11 cellular contexts compared by ENCODE assay signal in the genomic region with DNA sequence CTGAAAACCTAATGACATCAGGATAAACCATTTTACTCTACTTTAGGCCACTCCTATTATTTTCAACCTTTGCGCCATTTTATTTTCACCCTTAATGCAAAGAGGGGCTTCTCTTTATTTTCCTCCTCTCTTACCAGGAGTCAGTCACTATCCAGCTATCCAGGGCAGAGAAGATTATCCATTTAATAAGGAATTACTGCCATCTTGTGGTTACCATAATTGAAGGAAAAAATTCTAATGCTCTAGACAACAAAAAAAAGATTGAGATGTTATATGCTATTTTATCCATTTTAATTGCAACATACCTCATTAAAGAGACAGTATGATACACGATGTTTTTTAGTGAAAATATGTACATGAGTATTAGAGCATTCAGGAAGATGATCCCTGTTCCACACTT.
DNase-seq lines count a peak whose midpoint lies in the region; ATAC-seq, FAIRE-seq and TF ChIP-seq lines count a peak whose summit lies in the region.
"Had no signal": no experiment of that assay in that cellular context is flagged by ENCODE, and none has a peak within 500 bp of the region (broad histone marks: within the 10 kb centered on the region; RNA-seq: fewer than 3 reads in every experiment).

No MANE protein-coding gene starts in this region.

- no peaks in the 10 kb centered on the region for H3K9me3 ChIP-seq in astrocyte (ENCODE audit: insufficient read depth, low read depth, low read length)

- FAIRE-seq in astrocyte (lab: Jason Lieb, UNC), result peak; percentile 73

- H3K27me3 ChIP-seq in astrocyte (ENCODE audit: insufficient read depth, low read length), result no peaks in the 10 kb centered on the region

- peak; percentile 40 for TF ChIP-seq CTCF in astrocyte (IDR thresholded peaks at IDR 0.05; ENCODE audit: insufficient read depth, low read depth, low read length)
- peak; percentile 50 for TF ChIP-seq CTCF in mesothelial cell of epicardium (IDR thresholded peaks at IDR 0.05; ENCODE audit: unreplicated experiment)

- H3K4me3 ChIP-seq in astrocyte (ENCODE audit: insufficient read depth, low read depth, low read length), result no peak overlapping the region

- H3K27me3 Mint-ChIP-seq in astrocyte (ENCODE audit: low read depth, unreplicated experiment) (no peaks in the 10 kb centered on the region), mesothelial cell of epicardium (ENCODE audit: low read depth) (no peaks in the 10 kb centered on the region)
- H3K27me3 Mint-ChIP-seq: activated CD4-positive, alpha-beta memory T cell treated with anti-CD3 and anti-CD28 coated beads, Interleukin-2, amount 10 ng/mL, durations not matched to agents 7 days and 5 days had no signal

- H3K27ac Mint-ChIP-seq in astrocyte (ENCODE audit: unreplicated experiment) (no peak overlapping the region), mesothelial cell of epicardium (no peak overlapping the region)
- H3K27ac Mint-ChIP-seq: activated CD4-positive, alpha-beta memory T cell treated with anti-CD3 and anti-CD28 coated beads, Interleukin-2, amount 10 ng/mL, durations not matched to agents 7 days and 5 days had no signal

- peak; percentile 66 for DNase-seq in ELR (ENCODE audit: low read depth)
- peak; percentile 21 to 44 for DNase-seq in NCI-H1930 (lab: John Stamatoyannopoulos, UW)
- DNase-seq in astrocyte (ENCODE audit: low read depth), result peak; percentile 11
- no peak for DNase-seq in mesothelial cell of epicardium (ENCODE audit: low spot score in 2 of 2, unreplicated experiment in 2 of 2)
- DNase-seq in T-helper 9 cell, result no peak
- no peak for DNase-seq in cerebellar nuclear complex (lab: John Stamatoyannopoulos, UW)
- DNase-seq: activated CD4-positive, alpha-beta memory T cell treated with anti-CD3 and anti-CD28 coated beads, Interleukin-2, amount 10 ng/mL, durations not matched to agents 7 days and 5 days; left colon; stimulated activated naive CD8-positive, alpha-beta T cell treated with anti-CD3 and anti-CD28 coated beads, Interleukin-15, Interleukin-2, amounts not matched to agents 100 U/mL and 50 U/mL, for 24 hours had no signal

- H3K4me3 Mint-ChIP-seq in astrocyte (ENCODE audit: unreplicated experiment) (no peak overlapping the region), mesothelial cell of epicardium (no peak overlapping the region)
- H3K4me3 Mint-ChIP-seq: activated CD4-positive, alpha-beta memory T cell treated with anti-CD3 and anti-CD28 coated beads, Interleukin-2, amount 10 ng/mL, durations not matched to agents 7 days and 5 days had no signal

- no peak overlapping the region for H3K4me2 ChIP-seq in astrocyte (ENCODE audit: low read length)

- H4K20me1 ChIP-seq in astrocyte (ENCODE audit: insufficient read depth, low read length), result no peaks in the 10 kb centered on the region

- no peaks in the 10 kb centered on the region for H3K4me1 ChIP-seq in astrocyte (ENCODE audit: insufficient read depth, low read length)

- H3K4me1 Mint-ChIP-seq in astrocyte (ENCODE audit: low read depth, unreplicated experiment) (no peaks in the 10 kb centered on the region), mesothelial cell of epicardium (peaks cover 27% of the 10 kb centered on the region)
- H3K4me1 Mint-ChIP-seq: activated CD4-positive, alpha-beta memory T cell treated with anti-CD3 and anti-CD28 coated beads, Interleukin-2, amount 10 ng/mL, durations not matched to agents 7 days and 5 days had no signal

- H3K36me3 Mint-ChIP-seq in astrocyte (ENCODE audit: low read depth, unreplicated experiment) (no peaks in the 10 kb centered on the region), mesothelial cell of epicardium (peaks cover 6% of the 10 kb centered on the region)

- H3K27ac ChIP-seq in astrocyte (ENCODE audit: low read depth, low read length), result no peak overlapping the region

- no peak for ATAC-seq in GM21367 (IDR thresholded peaks at IDR 0.05; ENCODE audit: unreplicated experiment)
- ATAC-seq in GM19324 (IDR thresholded peaks at IDR 0.05; ENCODE audit: low FRiP score, unreplicated experiment), result no peak
- ATAC-seq: left colon; stimulated activated naive CD8-positive, alpha-beta T cell treated with anti-CD3 and anti-CD28 coated beads, Interleukin-15, Interleukin-2, amounts not matched to agents 100 U/mL and 50 U/mL, for 24 hours had no signal

- H3K79me2 ChIP-seq in astrocyte (ENCODE audit: insufficient read depth, low read length), result no peaks in the 10 kb centered on the region

- no peaks in the 10 kb centered on the region for H3K36me3 ChIP-seq in astrocyte (ENCODE audit: insufficient read depth, low read length)

- no peak overlapping the region for H2AFZ ChIP-seq in astrocyte (ENCODE audit: low read depth, low read length)

- H3K9ac ChIP-seq in astrocyte (ENCODE audit: low read length), result no peak overlapping the region

- H3K9me3 Mint-ChIP-seq in astrocyte (ENCODE audit: unreplicated experiment) (peaks cover 3% of the 10 kb centered on the region), mesothelial cell of epicardium (peaks cover 14% of the 10 kb centered on the region)

Comparison
In these comparisons a context has a peak if more than half of its experiments do, and no peak if none do; other contexts are left out.
1. DNase-seq: peak in ELR (single experiment), NCI-H1930 (2 of 2) and astrocyte (single experiment); none in mesothelial cell of epicardium (0 of 2), T-helper 9 cell (single experiment) and cerebellar nuclear complex (0 of 2).